Comparison of ENCODE assay signal across 15 cellular contexts in genomic region chr5:133751846-133752245, GRCh38.
"Had no signal": no experiment of that assay in that cellular context is flagged by ENCODE, and none has a peak within 500 bp of the region (broad histone marks: within the 10 kb centered on the region; RNA-seq: fewer than 3 reads in every experiment).

No MANE protein-coding gene starts in this region.

- H3K4me3 ChIP-seq: K562 had no signal

- H3K27ac ChIP-seq: HL-60, KMS-11 had no signal

- DNase-seq: Kasumi-1, MM.1S, NCI-H1092 treated with DMSO at 0.1 percent for 48 hours, NCI-H1436 treated with DMSO at 0.1 percent for 48 hours, NCI-H187 treated with DMSO at 0.1 percent for 48 hours, NCI-H2029 treated with DMSO at 0.1 percent for 48 hours, NCI-H2227 treated with DMSO at 0.1 percent for 48 hours, NCI-H526 treated with DMSO at 0.1 percent for 48 hours, NCI-H774, RPMI8226, SHP77 had no signal

- H3K4me3 Mint-ChIP-seq: IgD-negative memory B cell had no signal

- H3K27ac Mint-ChIP-seq: IgD-negative memory B cell had no signal

- ATAC-seq: K562 had no signal

- H3K9me3 Mint-ChIP-seq: IgD-negative memory B cell had no signal
